Comparison of ENCODE assay signal across 13 cellular contexts in genomic region chr18:9960263-9960904, GRCh38. TPM values are rescaled to one million over a fixed set of nuclear protein-coding genes. Genes with fewer than 3 reads are reported as not detected.
DNase-seq lines count a peak whose midpoint lies in the region; ATAC-seq and TF ChIP-seq lines count a peak whose summit lies in the region.
"Had no signal": no experiment of that assay in that cellular context is flagged by ENCODE, and none has a peak within 500 bp of the region (broad histone marks: within the 10 kb centered on the region; RNA-seq: fewer than 3 reads in every experiment).

No MANE protein-coding gene starts in this region.

- no peaks in the 10 kb centered on the region for H3K36me3 ChIP-seq in H7 (replicated peaks; ENCODE audit: control insufficient read depth, insufficient read depth, low read length)

- H3K4me3 ChIP-seq in H7 (ENCODE audit: insufficient read depth, low read depth, low read length): no peak overlapping the region

- peaks cover 6% of the 10 kb centered on the region for H3K36me3 Mint-ChIP-seq in stimulated activated naive CD8-positive, alpha-beta T cell treated with anti-CD3 and anti-CD28 coated beads, Interleukin-15, Interleukin-2, amounts not matched to agents 100 ng/mL and 50 ng/mL, for 24 hours (ENCODE audit: low read depth)
- H3K36me3 Mint-ChIP-seq in T-helper 17 cell (ENCODE audit: low read depth): no peaks in the 10 kb centered on the region
- H3K36me3 Mint-ChIP-seq in endothelial cell (ENCODE audit: low read depth, unreplicated experiment): no peaks in the 10 kb centered on the region
- H3K36me3 Mint-ChIP-seq: CD4-positive, CD25-positive, alpha-beta regulatory T cell had no signal

- no peaks in the 10 kb centered on the region for H3K9me3 ChIP-seq in T-helper 17 cell (ENCODE audit: control insufficient read depth, low read length, poor library complexity, severe bottlenecking)

- DNase-seq in stimulated activated naive CD8-positive, alpha-beta T cell treated with anti-CD3 and anti-CD28 coated beads, Interleukin-15, Interleukin-2, amounts not matched to agents 100 U/mL and 50 U/mL, for 24 hours: no peak
- DNase-seq in T-helper 17 cell (no peak), endothelial cell (ENCODE audit: low spot score) (no peak), H7 (no peak), NCI-H2081 (lab: John Stamatoyannopoulos, UW) (no peak)
- DNase-seq in activated naive CD4-positive, alpha-beta T cell (lab: John Stamatoyannopoulos, UW): no peak
- DNase-seq: CD4-positive, CD25-positive, alpha-beta regulatory T cell; DMS79 treated with DMSO at 0.1 percent for 48 hours; KG1; NCI-H1105; NCI-H1694 treated with DMSO at 0.1 percent for 48 hours had no signal

- no peak for ATAC-seq in stimulated activated naive CD8-positive, alpha-beta T cell treated with anti-CD3 and anti-CD28 coated beads, Interleukin-15, Interleukin-2, amounts not matched to agents 100 U/mL and 50 U/mL, for 24 hours
- ATAC-seq in T-helper 17 cell (peak; percentile 7), HG02885 (IDR thresholded peaks at IDR 0.05; ENCODE audit: poor library complexity, unreplicated experiment) (no peak)

- H3K4me1 Mint-ChIP-seq in stimulated activated naive CD8-positive, alpha-beta T cell treated with anti-CD3 and anti-CD28 coated beads, Interleukin-15, Interleukin-2, amounts not matched to agents 100 ng/mL and 50 ng/mL, for 24 hours (ENCODE audit: low read depth): peaks cover 11% of the 10 kb centered on the region
- H3K4me1 Mint-ChIP-seq in T-helper 17 cell (peaks cover 14% of the 10 kb centered on the region), endothelial cell (ENCODE audit: unreplicated experiment) (peaks cover 29% of the 10 kb centered on the region)

- H3K27me3 ChIP-seq in H7 (ENCODE audit: control insufficient read depth, insufficient read depth, low read length): no peaks in the 10 kb centered on the region

- H3K4me3 Mint-ChIP-seq in stimulated activated naive CD8-positive, alpha-beta T cell treated with anti-CD3 and anti-CD28 coated beads, Interleukin-15, Interleukin-2, amounts not matched to agents 100 ng/mL and 50 ng/mL, for 24 hours: no peak overlapping the region
- no peak overlapping the region for H3K4me3 Mint-ChIP-seq in T-helper 17 cell
- no peak overlapping the region for H3K4me3 Mint-ChIP-seq in endothelial cell (ENCODE audit: unreplicated experiment)
- H3K4me3 Mint-ChIP-seq: CD4-positive, CD25-positive, alpha-beta regulatory T cell had no signal

- no peak for TF ChIP-seq CTCF in endothelial cell (IDR thresholded peaks at IDR 0.05; ENCODE audit: unreplicated experiment)

- H3K27me3 Mint-ChIP-seq in stimulated activated naive CD8-positive, alpha-beta T cell treated with anti-CD3 and anti-CD28 coated beads, Interleukin-15, Interleukin-2, amounts not matched to agents 100 ng/mL and 50 ng/mL, for 24 hours: no peaks in the 10 kb centered on the region
- no peaks in the 10 kb centered on the region for H3K27me3 Mint-ChIP-seq in T-helper 17 cell
- no peaks in the 10 kb centered on the region for H3K27me3 Mint-ChIP-seq in endothelial cell (ENCODE audit: unreplicated experiment)
- H3K27me3 Mint-ChIP-seq: CD4-positive, CD25-positive, alpha-beta regulatory T cell had no signal

- H3K27ac Mint-ChIP-seq in stimulated activated naive CD8-positive, alpha-beta T cell treated with anti-CD3 and anti-CD28 coated beads, Interleukin-15, Interleukin-2, amounts not matched to agents 100 ng/mL and 50 ng/mL, for 24 hours: peak overlapping the region; percentile 19
- H3K27ac Mint-ChIP-seq in T-helper 17 cell (peak overlapping the region; percentile 73), endothelial cell (ENCODE audit: unreplicated experiment) (peak overlapping the region; percentile 89)
- H3K27ac Mint-ChIP-seq: CD4-positive, CD25-positive, alpha-beta regulatory T cell had no signal

- no peaks in the 10 kb centered on the region for H3K9me3 Mint-ChIP-seq in stimulated activated naive CD8-positive, alpha-beta T cell treated with anti-CD3 and anti-CD28 coated beads, Interleukin-15, Interleukin-2, amounts not matched to agents 100 ng/mL and 50 ng/mL, for 24 hours
- no peaks in the 10 kb centered on the region for H3K9me3 Mint-ChIP-seq in endothelial cell (ENCODE audit: unreplicated experiment)
- H3K9me3 Mint-ChIP-seq: CD4-positive, CD25-positive, alpha-beta regulatory T cell had no signal

RNA-seq across cellular contexts. Expression of gene VAPA, which starts 46.6 kb away (rescaled TPM):
- total RNA-seq in T-helper 17 cell: 100 to 1,000 TPM; 149 to 161 TPM
- total RNA-seq in endothelial cell (ENCODE audit: unreplicated experiment): 180 TPM
- 121 and 194 TPM in 2 replicates for total RNA-seq in H7 (2014; rRNA removed; shearing (Covaris generic))

Comparison
In these comparisons a context has a peak if more than half of its experiments do, and no peak if none do; other contexts are left out.
1. H3K27ac Mint-ChIP-seq: peak in every context shown above with its lines; median percentile 89 in endothelial cell; 73 in T-helper 17 cell; 19 in stimulated activated naive CD8-positive, alpha-beta T cell treated with anti-CD3 and anti-CD28 coated beads, Interleukin-15, Interleukin-2, amounts not matched to agents 100 ng/mL and 50 ng/mL, for 24 hours.